9 cellular contexts compared by ENCODE assay signal in genomic region chr14:100708349-100709217, GRCh38. TPM values are rescaled to one million over a fixed set of nuclear protein-coding genes. Genes with fewer than 3 reads are reported as not detected.
A peak's percentile ranks its signal among the peaks of the same experiment; 100 is the strongest.
DNase-seq lines count a peak whose midpoint lies in the region; ATAC-seq and TF ChIP-seq lines count a peak whose summit lies in the region.
"Had no signal": no experiment of that assay in that cellular context is flagged by ENCODE, and none has a peak within 500 bp of the region (broad histone marks: within the 10 kb centered on the region; RNA-seq: fewer than 3 reads in every experiment).

No MANE protein-coding gene starts in this region.

- peaks cover 17% of the 10 kb centered on the region for H3K4me1 Mint-ChIP-seq in endodermal cell
- H3K4me1 Mint-ChIP-seq: activated CD4-positive, alpha-beta T cell treated with anti-CD3 and anti-CD28 coated beads, Interleukin-2, amount 10 ng/mL, durations not matched to agents 7 days and 5 days had no signal

- H3K9me3 Mint-ChIP-seq in endodermal cell, result no peaks in the 10 kb centered on the region
- H3K9me3 Mint-ChIP-seq: activated CD4-positive, alpha-beta T cell treated with anti-CD3 and anti-CD28 coated beads, Interleukin-2, amount 10 ng/mL, durations not matched to agents 7 days and 5 days had no signal

- H3K9ac ChIP-seq in endodermal cell (ENCODE audit: extremely low read depth, low read length, poor library complexity, severe bottlenecking), result no peak overlapping the region

- H3K4me3 ChIP-seq in endodermal cell (ENCODE audit: low read length), result no peak overlapping the region

- peak overlapping the region; percentile 34 for H3K4me3 Mint-ChIP-seq in endodermal cell
- H3K4me3 Mint-ChIP-seq: activated CD4-positive, alpha-beta T cell treated with anti-CD3 and anti-CD28 coated beads, Interleukin-2, amount 10 ng/mL, durations not matched to agents 7 days and 5 days had no signal

- no peaks in the 10 kb centered on the region for H3K9me3 ChIP-seq in endodermal cell (ENCODE audit: control insufficient read depth, low read length)

- 65 to 73% methylated on average over 24 to 38 of the region's 38 CpGs for WGBS in endodermal cell (ENCODE audit: insufficient coverage in 1 of 2, insufficient read length in 1 of 2), 2 experiments

- H3K27ac ChIP-seq in C4-2B, result peak overlapping the region; percentile 19
- H3K27ac ChIP-seq in endodermal cell (ENCODE audit: low read depth, low read length), result no peak overlapping the region

- no peak for ATAC-seq in HG03460 (IDR thresholded peaks at IDR 0.05; ENCODE audit: unreplicated experiment)
- ATAC-seq in GM21528 (IDR thresholded peaks at IDR 0.05; ENCODE audit: low FRiP score, unreplicated experiment), result no peak

- no peaks in the 10 kb centered on the region for H3K36me3 ChIP-seq in endodermal cell (ENCODE audit: control insufficient read depth, insufficient read depth, low read length)

- H3K27ac Mint-ChIP-seq in endodermal cell, result peak overlapping the region; percentile 52

- no peaks in the 10 kb centered on the region for H3K36me3 Mint-ChIP-seq in endodermal cell (ENCODE audit: low read depth)

- no peaks in the 10 kb centered on the region for H3K27me3 ChIP-seq in endodermal cell (ENCODE audit: control insufficient read depth, insufficient read depth, low read length, poor library complexity, severe bottlenecking)

- TF ChIP-seq CTCF in C4-2B (conservative IDR thresholded peaks at IDR 0.05) (peak; percentile 83), endodermal cell (conservative IDR thresholded peaks at IDR 0.05) (peak; percentile 84)

- DNase-seq in NCI-H187 (lab: John Stamatoyannopoulos, UW) (peak; percentile 16 to 46), endodermal cell (peak; percentile 96), mucosa of gallbladder (ENCODE audit: low spot score) (peak; percentile 81), activated T-cell treated with anti-CD3 and anti-CD28 coated beads for 4 hours (no peak)
- no peak for DNase-seq in activated CD4-positive, alpha-beta T cell treated with anti-CD3 and anti-CD28 coated beads for 1 hour
- DNase-seq: activated CD4-positive, alpha-beta T cell treated with anti-CD3 and anti-CD28 coated beads, Interleukin-2, amount 10 ng/mL, durations not matched to agents 7 days and 5 days had no signal

- peaks cover 20% of the 10 kb centered on the region for H3K27me3 Mint-ChIP-seq in endodermal cell (ENCODE audit: insufficient read depth)

- no peaks in the 10 kb centered on the region for H3K4me1 ChIP-seq in endodermal cell (ENCODE audit: control insufficient read depth, insufficient read depth, low read length)

RNA-seq across cellular contexts. Expression of gene DLK1, which starts 18.1 kb away (rescaled TPM):
- total RNA-seq in endodermal cell (100 to 1,000 TPM in 1 of 2 donors, 10 to 100 TPM in 1; 78.3 to 117 TPM), mucosa of gallbladder (7.0 TPM)
- 99.8 TPM for polyA plus RNA-seq in endodermal cell (2013, experiment 1 of 2)
- 92.1 TPM for polyA plus RNA-seq in endodermal cell (2013, experiment 2 of 2)
- total RNA-seq: activated CD4-positive, alpha-beta T cell treated with anti-CD3 and anti-CD28 coated beads, Interleukin-2, amount 10 ng/mL, durations not matched to agents 7 days and 5 days had no signal

Comparison
In these comparisons a context has a peak if more than half of its experiments do, and no peak if none do; other contexts are left out.
1. DNase-seq: peak in NCI-H187 (2 of 2), endodermal cell (single experiment) and mucosa of gallbladder (single experiment); none in activated CD4-positive, alpha-beta T cell treated with anti-CD3 and anti-CD28 coated beads for 1 hour (single experiment) and activated T-cell treated with anti-CD3 and anti-CD28 coated beads for 4 hours (single experiment).